In the genomic region with DNA sequence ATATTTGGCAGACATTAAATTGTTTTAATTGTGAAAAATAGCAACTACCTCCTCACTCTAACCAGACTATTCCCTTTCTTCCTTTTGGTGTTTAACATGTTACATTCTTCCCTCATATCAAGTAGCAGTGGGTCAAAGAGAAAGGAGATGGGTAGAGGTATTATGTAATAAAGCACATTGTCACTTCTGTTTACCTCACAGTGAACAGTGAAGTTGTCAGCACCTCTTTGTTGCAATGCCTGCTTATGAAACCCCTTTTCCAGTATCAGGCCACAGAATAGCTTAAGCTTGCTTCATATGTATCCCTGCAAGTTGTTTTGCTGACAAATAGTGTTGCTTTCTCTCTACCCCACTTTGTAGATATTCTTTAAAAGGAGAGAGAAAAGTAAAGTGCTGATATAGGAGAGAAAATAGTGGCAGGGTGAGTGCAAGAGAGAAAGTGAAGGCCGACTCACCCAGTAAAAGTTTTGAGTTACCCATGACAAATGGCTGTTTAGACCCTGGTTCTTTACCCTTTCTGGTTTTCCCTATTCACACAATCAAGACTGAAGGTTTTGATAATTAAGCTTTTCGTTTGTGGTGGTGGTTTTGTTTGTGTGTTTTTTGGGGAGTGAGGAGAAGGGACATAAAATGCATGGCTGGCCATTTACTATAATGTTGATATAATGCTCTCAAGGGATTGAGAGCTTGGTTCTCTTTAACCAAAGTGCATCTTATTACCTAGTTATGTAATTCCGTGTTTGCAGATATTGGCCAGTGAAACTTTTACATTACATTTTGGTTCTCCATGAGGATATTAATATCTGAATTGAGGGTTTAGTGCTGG, we compare ENCODE assay signal across 9 cellular contexts. TPM values are rescaled to one million over a fixed set of nuclear protein-coding genes. Genes with fewer than 3 reads are reported as not detected.
DNase-seq lines count a peak whose midpoint lies in the region; ATAC-seq and FAIRE-seq lines count a peak whose summit lies in the region.
"Had no signal": no experiment of that assay in that cellular context is flagged by ENCODE, and none has a peak within 500 bp of the region (broad histone marks: within the 10 kb centered on the region; RNA-seq: fewer than 3 reads in every experiment).

No MANE protein-coding gene starts in this region.

- no peak for FAIRE-seq in RCC 7860 (lab: Jason Lieb, UNC)

- no peak overlapping the region for H2AFZ ChIP-seq in Karpas-422 (ENCODE audit: low read length)

- H3K27me3 ChIP-seq in Karpas-422 (ENCODE audit: low read length) (no peaks in the 10 kb centered on the region), adipocyte (replicated peaks; ENCODE audit: control insufficient read depth, insufficient read depth, low read length) (no peaks in the 10 kb centered on the region)

- no peak for DNase-seq in Karpas-422
- DNase-seq in adipocyte (ENCODE audit: low read depth), result peak; percentile 38
- peak; percentile 39 for DNase-seq in inferior parietal cortex (ENCODE audit: extremely low spot score)
- DNase-seq in glomerular visceral epithelial cell (ENCODE audit: extremely low spot score), result no peak
- no peak for DNase-seq in RCC 7860 (ENCODE audit: low spot score)
- DNase-seq: HCEC 1CT had no signal

- no peaks in the 10 kb centered on the region for H3K9me3 ChIP-seq in Karpas-422 (ENCODE audit: low read length)
- H3K9me3 ChIP-seq in adipocyte (ENCODE audit: control insufficient read depth, low read length), result no peaks in the 10 kb centered on the region

- ATAC-seq in stimulated activated memory B cell treated with anti-CD40 and anti-IgM and Interleukin-4, amounts not matched to agents 10 μg/mL and 1 μg/mL and 100 μg/mL, for 72 hours, result no peak
- no peak for ATAC-seq in HG03196 (IDR thresholded peaks at IDR 0.05; ENCODE audit: unreplicated experiment)
- ATAC-seq in GM19035 (IDR thresholded peaks at IDR 0.05; ENCODE audit: unreplicated experiment), result no peak

- no peaks in the 10 kb centered on the region for H3K27me3 Mint-ChIP-seq in stimulated activated memory B cell treated with anti-CD40 and anti-IgM and Interleukin-4, amounts not matched to agents 10 μg/mL and 1 μg/mL and 100 μg/mL, for 72 hours

- no peaks in the 10 kb centered on the region for H3K36me3 Mint-ChIP-seq in stimulated activated memory B cell treated with anti-CD40 and anti-IgM and Interleukin-4, amounts not matched to agents 10 μg/mL and 1 μg/mL and 100 μg/mL, for 72 hours

- H3K4me1 ChIP-seq in Karpas-422 (ENCODE audit: low read length) (peaks cover 55% of the 10 kb centered on the region), adipocyte (ENCODE audit: control insufficient read depth, insufficient read depth, low read length) (peaks cover 56% of the 10 kb centered on the region)

- peak overlapping the region; percentile 62 for H3K27ac ChIP-seq in Karpas-422 (ENCODE audit: low read length)

- H3K36me3 ChIP-seq in Karpas-422 (ENCODE audit: insufficient read depth, low read length) (no peaks in the 10 kb centered on the region), adipocyte (ENCODE audit: control insufficient read depth, insufficient read depth, low read length, severe bottlenecking) (peaks cover 22% of the 10 kb centered on the region)

- no peak overlapping the region for H3K4me3 ChIP-seq in Karpas-422 (ENCODE audit: low read length)
- peak overlapping the region; percentile 98 for H3K4me3 ChIP-seq in adipocyte (ENCODE audit: low read length)

- H3K4me2 ChIP-seq in Karpas-422 (ENCODE audit: low read depth, low read length, poor library complexity, severe bottlenecking), result peak overlapping the region; percentile 97

- H3K9me3 Mint-ChIP-seq in stimulated activated memory B cell treated with anti-CD40 and anti-IgM and Interleukin-4, amounts not matched to agents 10 μg/mL and 1 μg/mL and 100 μg/mL, for 72 hours, result no peaks in the 10 kb centered on the region

- H3K79me2 ChIP-seq in Karpas-422 (ENCODE audit: low read length), result peaks cover 83% of the 10 kb centered on the region

- peak overlapping the region; percentile 12 for H3K27ac Mint-ChIP-seq in stimulated activated memory B cell treated with anti-CD40 and anti-IgM and Interleukin-4, amounts not matched to agents 10 μg/mL and 1 μg/mL and 100 μg/mL, for 72 hours

- no peak overlapping the region for H3K4me3 Mint-ChIP-seq in stimulated activated memory B cell treated with anti-CD40 and anti-IgM and Interleukin-4, amounts not matched to agents 10 μg/mL and 1 μg/mL and 100 μg/mL, for 72 hours

- H3K9ac ChIP-seq in Karpas-422 (ENCODE audit: low read length), result no peak overlapping the region
- peak overlapping the region; percentile 98 for H3K9ac ChIP-seq in adipocyte (ENCODE audit: low read length)

- H3K4me1 Mint-ChIP-seq in stimulated activated memory B cell treated with anti-CD40 and anti-IgM and Interleukin-4, amounts not matched to agents 10 μg/mL and 1 μg/mL and 100 μg/mL, for 72 hours, result peaks cover 39% of the 10 kb centered on the region

- no peaks in the 10 kb centered on the region for H4K20me1 ChIP-seq in Karpas-422 (ENCODE audit: insufficient read depth, low read depth, low read length)

- H3K9me2 ChIP-seq in Karpas-422 (replicated peaks; ENCODE audit: insufficient read depth, low read length), result no peaks in the 10 kb centered on the region

RNA-seq across cellular contexts. Expression of a gene that starts 3.7 kb away (rescaled TPM):
- 56.4 and 120 TPM in 2 replicates for total RNA-seq in Karpas-422 (2014; rRNA removed; shearing (Covaris generic); ENCODE audit: low replicate concordance)

Comparison
In these comparisons a context has a peak if more than half of its experiments do, and no peak if none do; other contexts are left out.
1. DNase-seq: peak in adipocyte (single experiment) and inferior parietal cortex (single experiment); none in Karpas-422 (single experiment), glomerular visceral epithelial cell (single experiment) and RCC 7860 (single experiment).